17 cellular contexts compared by ENCODE assay signal in the genomic region with DNA sequence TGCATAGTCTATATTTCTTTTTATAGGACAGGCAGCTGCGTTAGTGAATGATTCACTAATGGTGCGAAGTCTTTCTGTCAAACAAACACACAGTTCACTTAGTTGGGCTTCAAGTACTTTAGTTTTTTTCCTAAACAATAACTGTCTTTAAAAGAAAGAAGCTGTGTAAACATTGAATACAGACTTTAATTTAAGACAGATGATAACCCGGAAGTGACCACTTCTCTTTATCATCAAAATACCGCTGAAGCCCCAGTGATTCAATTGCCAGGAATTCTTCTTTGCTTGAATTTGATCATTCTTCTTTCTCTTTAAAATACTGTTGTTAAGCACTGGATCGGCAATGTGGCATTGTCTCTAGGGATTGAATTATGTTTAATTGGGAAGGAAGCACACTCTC. TPM values are rescaled to one million over a fixed set of nuclear protein-coding genes. Genes with fewer than 3 reads are reported as not detected.
DNase-seq lines count a peak whose midpoint lies in the region; ATAC-seq and TF ChIP-seq lines count a peak whose summit lies in the region.
"Had no signal": no experiment of that assay in that cellular context is flagged by ENCODE, and none has a peak within 500 bp of the region (broad histone marks: within the 10 kb centered on the region; RNA-seq: fewer than 3 reads in every experiment).

No MANE protein-coding gene starts in this region.

- no peaks in the 10 kb centered on the region for H3K27me3 Mint-ChIP-seq in T-helper 17 cell
- H3K27me3 Mint-ChIP-seq: CD4-positive, alpha-beta memory T cell had no signal

- peak; percentile 51 for DNase-seq in BJ (ENCODE audit: low read depth)
- peak; percentile 86 for DNase-seq in HT1080 (ENCODE audit: low read depth)
- peak; percentile 9 for DNase-seq in RKO (ENCODE audit: low spot score)
- DNase-seq in fibroblast of the conjunctiva (ENCODE audit: low read depth) = peak; percentile 62
- DNase-seq in T-helper 17 cell = no peak
- DNase-seq in activated naive CD4-positive, alpha-beta T cell (lab: John Stamatoyannopoulos, UW) = no peak
- no peak for DNase-seq in GF-D8 (lab: John Stamatoyannopoulos, UW)
- DNase-seq: activated T-cell treated with anti-CD3 and anti-CD28 coated beads, Interleukin-2, amount 50 U/mL, for 1 hour; aorta; CD4-positive, alpha-beta memory T cell; effector CD4-positive, alpha-beta T cell; head of caudate nucleus; left ventricle myocardium superior; NCI-H526 treated with DMSO at 0.1 percent for 48 hours; nephron progenitor cell had no signal

- peaks cover 2% of the 10 kb centered on the region for H3K9me3 ChIP-seq in T-helper 17 cell (ENCODE audit: control insufficient read depth, low read length, poor library complexity, severe bottlenecking)

- no peaks in the 10 kb centered on the region for H3K4me1 Mint-ChIP-seq in T-helper 17 cell
- H3K4me1 Mint-ChIP-seq: CD4-positive, alpha-beta memory T cell had no signal

- no peak for TF ChIP-seq CTCF in BJ (IDR thresholded peaks at IDR 0.05; ENCODE audit: insufficient read depth, low read depth, low read length)

- H3K36me3 Mint-ChIP-seq in T-helper 17 cell (ENCODE audit: low read depth) = no peaks in the 10 kb centered on the region
- H3K36me3 Mint-ChIP-seq: CD4-positive, alpha-beta memory T cell had no signal

- CTCF ChIA-PET in BJ (lab: Yijun Ruan, JAX) = interaction anchor here (1.4 kb wide), 1 partner anchor 10 kb away, joined by 4 read pairs; no protein-coding TSS in a partner anchor

- POLR2A ChIA-PET in BJ (lab: Charles Lee) = no interaction called here

- H3K27me3 ChIP-seq in BJ (ENCODE audit: control insufficient read depth, insufficient read depth, low read length) = no peaks in the 10 kb centered on the region

- no peaks in the 10 kb centered on the region for H3K36me3 ChIP-seq in BJ (ENCODE audit: control insufficient read depth, insufficient read depth, low read length)

- no peak overlapping the region for H3K4me3 ChIP-seq in BJ (ENCODE audit: low read depth, low read length)

- H3K27ac Mint-ChIP-seq in T-helper 17 cell = no peak overlapping the region
- H3K27ac Mint-ChIP-seq: CD4-positive, alpha-beta memory T cell; nephron progenitor cell had no signal

- ATAC-seq in T-helper 17 cell (no peak), HG03565 (IDR thresholded peaks at IDR 0.05; ENCODE audit: unreplicated experiment) (no peak)
- ATAC-seq: left ventricle myocardium superior had no signal

- no peak overlapping the region for H3K4me3 Mint-ChIP-seq in T-helper 17 cell
- H3K4me3 Mint-ChIP-seq: CD4-positive, alpha-beta memory T cell; nephron progenitor cell had no signal

RNA-seq across cellular contexts. Expression of a gene that starts 30.3 kb away (rescaled TPM):
- polyA plus RNA-seq in BJ (2011; rRNA removed) = not detected in 2 replicates
- polyA minus RNA-seq in BJ (2011; rRNA and poly(A)+ RNA removed) = 0.09 and 0.57 TPM in 2 replicates
- not detected in 2 replicates for total RNA-seq in HT1080 (2014; rRNA removed; shearing (Covaris generic))
- not detected in 2 replicates for polyA plus RNA-seq in HT1080 (2015; cell fraction: cytosol; rRNA removed)
- polyA plus RNA-seq in HT1080 (2015; cell fraction: nucleus; rRNA removed) = not detected in 2 replicates
- total RNA-seq in T-helper 17 cell = under 1 TPM in 1 of 2 donors, not detected in 1; 0.37 TPM
- total RNA-seq: aorta, LHCN-M2 had no signal
- polyA plus RNA-seq: aorta had no signal

Comparison
In these comparisons a context has a peak if more than half of its experiments do, and no peak if none do; other contexts are left out.
1. DNase-seq: peak in BJ (single experiment), HT1080 (single experiment), RKO (single experiment) and fibroblast of the conjunctiva (single experiment); none in T-helper 17 cell (0 of 3), activated naive CD4-positive, alpha-beta T cell (0 of 4) and GF-D8 (single experiment).